Comparison of ENCODE assay signal across 24 cellular contexts in genomic region chr13:43665388-43665787, GRCh38.
DNase-seq lines count a peak whose midpoint lies in the region; ATAC-seq and TF ChIP-seq lines count a peak whose summit lies in the region.
"Had no signal": no experiment of that assay in that cellular context is flagged by ENCODE, and none has a peak within 500 bp of the region (broad histone marks: within the 10 kb centered on the region; RNA-seq: fewer than 3 reads in every experiment).

No MANE protein-coding gene starts in this region.

- H3K36me3 Mint-ChIP-seq in activated CD4-positive, alpha-beta T cell treated with anti-CD3 and anti-CD28 coated beads for 36 hours (ENCODE audit: low read depth) = no peaks in the 10 kb centered on the region
- H3K36me3 Mint-ChIP-seq: activated CD4-positive, alpha-beta memory T cell treated with anti-CD3 and anti-CD28 coated beads for 36 hours had no signal

- H3K9ac ChIP-seq in GM23248 (no peak overlapping the region), fibroblast of lung (ENCODE audit: insufficient read depth, low read length) (no peak overlapping the region), smooth muscle cell (ENCODE audit: low read depth) (no peak overlapping the region)

- H3K27me3 ChIP-seq in GM23248 (replicated peaks; ENCODE audit: insufficient read depth) (no peaks in the 10 kb centered on the region), SJSA1 (replicated peaks) (no peaks in the 10 kb centered on the region), fibroblast of lung (ENCODE audit: control insufficient read depth, insufficient read depth, low read length) (no peaks in the 10 kb centered on the region), smooth muscle cell (ENCODE audit: low read depth) (no peaks in the 10 kb centered on the region)
- H3K27me3 ChIP-seq: brain microvascular endothelial cell, right lobe of liver, upper lobe of right lung had no signal

- no peaks in the 10 kb centered on the region for H3K36me3 ChIP-seq in GM23248 (ENCODE audit: low read depth)
- no peaks in the 10 kb centered on the region for H3K36me3 ChIP-seq in SJSA1
- no peaks in the 10 kb centered on the region for H3K36me3 ChIP-seq in fibroblast of lung (ENCODE audit: control insufficient read depth, insufficient read depth, low read length)
- H3K36me3 ChIP-seq in smooth muscle cell (ENCODE audit: low read depth) = no peaks in the 10 kb centered on the region
- H3K36me3 ChIP-seq: brain microvascular endothelial cell, right lobe of liver, upper lobe of right lung had no signal

- intact Hi-C loops in activated CD4-positive, alpha-beta T cell treated with anti-CD3 and anti-CD28 coated beads for 36 hours (cut with DNase I, micrococcal nuclease) = no loop called here

- POLR2A ChIA-PET in activated CD4-positive, alpha-beta T cell treated with anti-CD3 and anti-CD28 coated beads for 36 hours (lab: Charles Lee) = no interaction called here

- peak overlapping the region; percentile 45; the same call in 1 of the 2 replicates for H3K27ac ChIP-seq in GM23248
- H3K27ac ChIP-seq in SJSA1 = peak overlapping the region; percentile 66
- peak overlapping the region; percentile 74 for H3K27ac ChIP-seq in fibroblast of lung (ENCODE audit: insufficient read depth, low read length)
- H3K27ac ChIP-seq in smooth muscle cell (ENCODE audit: low read depth) = peak overlapping the region; percentile 5
- H3K27ac ChIP-seq: C4-2B, right lobe of liver, RWPE1, upper lobe of right lung had no signal

- peak overlapping the region; percentile 82 for H3K4me2 ChIP-seq in GM23248 (ENCODE audit: unreplicated experiment)
- H3K4me2 ChIP-seq in fibroblast of lung (ENCODE audit: extremely low read depth, insufficient read depth, low read length) = peak overlapping the region; percentile 70
- peak overlapping the region; percentile 62 for H3K4me2 ChIP-seq in smooth muscle cell

- peaks cover 22% of the 10 kb centered on the region for H3F3A ChIP-seq in GM23248 (ENCODE audit: insufficient read depth)
- H3F3A ChIP-seq in smooth muscle cell (ENCODE audit: low read depth) = peaks cover 7% of the 10 kb centered on the region

- H3K9me3 ChIP-seq in GM23248 (ENCODE audit: low read depth) (no peaks in the 10 kb centered on the region), SJSA1 (replicated peaks) (no peaks in the 10 kb centered on the region), fibroblast of lung (ENCODE audit: control insufficient read depth, insufficient read depth, low read depth, low read length) (no peaks in the 10 kb centered on the region), smooth muscle cell (replicated peaks; ENCODE audit: low read depth) (no peaks in the 10 kb centered on the region)
- H3K9me3 ChIP-seq: right lobe of liver, upper lobe of right lung had no signal

- no peak overlapping the region for H3K27ac Mint-ChIP-seq in activated CD4-positive, alpha-beta T cell treated with anti-CD3 and anti-CD28 coated beads for 36 hours
- H3K27ac Mint-ChIP-seq: activated B cell treated with CpG ODN at 0.5 μM for 24 hours; activated CD4-positive, alpha-beta memory T cell treated with anti-CD3 and anti-CD28 coated beads for 36 hours; nephron progenitor cell had no signal

- in situ Hi-C loops in GM23248 (cut with MboI) = no loop called here

- H4K20me1 ChIP-seq in GM23248 (ENCODE audit: insufficient read depth) (no peaks in the 10 kb centered on the region), fibroblast of lung (ENCODE audit: control insufficient read depth, extremely low read depth, insufficient read depth, low read length) (no peaks in the 10 kb centered on the region), smooth muscle cell (ENCODE audit: low read depth) (no peaks in the 10 kb centered on the region)

- H3K4me3 Mint-ChIP-seq in activated CD4-positive, alpha-beta T cell treated with anti-CD3 and anti-CD28 coated beads for 36 hours = no peak overlapping the region
- H3K4me3 Mint-ChIP-seq: activated B cell treated with CpG ODN at 0.5 μM for 24 hours; activated CD4-positive, alpha-beta memory T cell treated with anti-CD3 and anti-CD28 coated beads for 36 hours; nephron progenitor cell had no signal

- H3K4me3 ChIP-seq in GM23248 (no peak overlapping the region), SJSA1 (no peak overlapping the region), fibroblast of lung (replicated peaks in 1 of 4; ENCODE audit: control extremely low read depth in 1 of 4, insufficient read depth in 1 of 4, low read depth in 3 of 4, low read length in 4 of 4) (no peak overlapping the region), smooth muscle cell (no peak overlapping the region)
- H3K4me3 ChIP-seq: right lobe of liver, upper lobe of right lung had no signal

- DNase-seq in GM23248 = no peak
- no peak for DNase-seq in SJSA1 (ENCODE audit: low read depth in 1 of 2, low spot score in 2 of 2)
- DNase-seq in fibroblast of lung (ENCODE audit: low read depth in 2 of 2) = no peak
- no peak for DNase-seq in smooth muscle cell (lab: John Stamatoyannopoulos, UW; ENCODE audit: unreplicated experiment)
- DNase-seq in activated CD4-positive, alpha-beta T cell treated with anti-CD3 and anti-CD28 coated beads for 36 hours = no peak
- no peak for DNase-seq in germinal center (ENCODE audit: low spot score)
- no peak for DNase-seq in NCI-H2081 treated with DMSO at 0.1 percent for 48 hours (lab: John Stamatoyannopoulos, UW)
- DNase-seq: activated B cell treated with CpG ODN at 0.5 μM for 24 hours; activated effector memory CD4-positive, alpha-beta T cell treated with anti-CD3 and anti-CD28 coated beads, Interleukin-2, amount 50 U/mL, for 16 hours; DMS79 treated with DMSO at 0.1 percent for 48 hours; effector CD8-positive, alpha-beta T cell; foreskin melanocyte; GOT3; KG1; NCI-H1436 treated with DMSO at 0.1 percent for 48 hours; NCI-H2171; NCI-H510A treated with DMSO at 0.1 percent for 48 hours; right lobe of liver; upper lobe of right lung had no signal

- TF ChIP-seq CTCF in fibroblast of lung (conservative IDR thresholded peaks at IDR 0.05 in 1 of 2, IDR thresholded peaks at IDR 0.05 in 1 of 2; ENCODE audit: low read depth in 1 of 2, low read length in 2 of 2) (no peak), smooth muscle cell (IDR thresholded peaks at IDR 0.05; ENCODE audit: borderline replicate concordance, insufficient read depth, poor library complexity, severe bottlenecking) (no peak)

- no peaks in the 10 kb centered on the region for H3K9me2 ChIP-seq in GM23248 (ENCODE audit: insufficient read depth)

- H3K4me1 ChIP-seq in GM23248 (ENCODE audit: insufficient read depth) = peaks cover 28% of the 10 kb centered on the region
- peaks cover 21% of the 10 kb centered on the region for H3K4me1 ChIP-seq in SJSA1 (replicated peaks)
- peaks cover 7% of the 10 kb centered on the region for H3K4me1 ChIP-seq in fibroblast of lung (ENCODE audit: control insufficient read depth, extremely low read depth, insufficient read depth, low read length)
- peaks cover 36% of the 10 kb centered on the region for H3K4me1 ChIP-seq in smooth muscle cell (ENCODE audit: low read depth)
- H3K4me1 ChIP-seq: upper lobe of right lung had no signal

- WGBS in GM23248 (ENCODE audit: low coverage in 1 of 2, low lambda C conversion rate in 2 of 2, missing lambda C conversion rate in 2 of 2), 2 experiments = 84 to 87% methylated on average over 6 of the region's 6 CpGs
- WGBS in smooth muscle cell (ENCODE audit: low lambda C conversion rate) = 70% methylated on average over 6 of the region's 6 CpGs

- peaks cover 10% of the 10 kb centered on the region for H3K4me1 Mint-ChIP-seq in activated CD4-positive, alpha-beta T cell treated with anti-CD3 and anti-CD28 coated beads for 36 hours

- no peaks in the 10 kb centered on the region for H3K27me3 Mint-ChIP-seq in activated CD4-positive, alpha-beta T cell treated with anti-CD3 and anti-CD28 coated beads for 36 hours
- H3K27me3 Mint-ChIP-seq: activated B cell treated with CpG ODN at 0.5 μM for 24 hours; activated CD4-positive, alpha-beta memory T cell treated with anti-CD3 and anti-CD28 coated beads for 36 hours had no signal

- H2AFZ ChIP-seq in GM23248 (no peak overlapping the region), fibroblast of lung (ENCODE audit: low read length) (peak overlapping the region; percentile 57), smooth muscle cell (ENCODE audit: low read depth) (no peak overlapping the region)

- ATAC-seq in activated CD4-positive, alpha-beta T cell treated with anti-CD3 and anti-CD28 coated beads for 36 hours = no peak
- ATAC-seq: upper lobe of right lung had no signal

- CTCF ChIA-PET in activated CD4-positive, alpha-beta T cell treated with anti-CD3 and anti-CD28 coated beads for 36 hours (lab: Charles Lee) = no interaction called here

- H3K79me2 ChIP-seq in GM23248 (ENCODE audit: insufficient read depth) (no peaks in the 10 kb centered on the region), fibroblast of lung (ENCODE audit: control insufficient read depth, insufficient read depth, low read length) (no peaks in the 10 kb centered on the region), smooth muscle cell (ENCODE audit: low read depth) (no peaks in the 10 kb centered on the region)

- H3K9me3 Mint-ChIP-seq in activated CD4-positive, alpha-beta T cell treated with anti-CD3 and anti-CD28 coated beads for 36 hours (ENCODE audit: low read depth) = no peaks in the 10 kb centered on the region
- H3K9me3 Mint-ChIP-seq: activated B cell treated with CpG ODN at 0.5 μM for 24 hours; activated CD4-positive, alpha-beta memory T cell treated with anti-CD3 and anti-CD28 coated beads for 36 hours; nephron progenitor cell had no signal

Comparison
In these comparisons a context has a peak if more than half of its experiments do, and no peak if none do; other contexts are left out.
1. H3K27ac ChIP-seq: peak in every context shown above with its lines; median percentile 74 in fibroblast of lung; 66 in SJSA1; 45 in GM23248; 5 in smooth muscle cell.